ENCODE assay signal across 19 cellular contexts in the genomic region with DNA sequence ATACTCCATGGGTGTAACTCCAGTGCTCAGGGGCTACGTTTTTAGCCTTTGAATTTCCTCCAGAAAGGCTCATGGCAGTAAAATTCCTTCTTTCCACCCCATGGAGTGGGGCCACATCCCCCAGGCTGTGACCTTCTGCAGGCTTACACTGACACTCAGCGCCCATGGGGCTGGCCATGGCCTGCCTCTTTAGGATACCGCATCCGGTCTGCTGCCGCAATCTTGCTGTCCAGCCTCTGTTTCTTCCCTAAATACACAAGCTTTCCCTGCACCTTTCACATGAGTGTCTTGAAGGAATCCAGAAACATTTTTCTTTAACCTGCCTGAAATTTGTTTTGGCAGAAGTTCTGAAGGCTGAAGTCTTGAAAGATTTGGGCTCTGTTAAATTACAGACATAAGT.
DNase-seq lines count a peak whose midpoint lies in the region; ATAC-seq and TF ChIP-seq lines count a peak whose summit lies in the region.
"Had no signal": no experiment of that assay in that cellular context is flagged by ENCODE, and none has a peak within 500 bp of the region (broad histone marks: within the 10 kb centered on the region; RNA-seq: fewer than 3 reads in every experiment).

No MANE protein-coding gene starts in this region.

- TF ChIP-seq CTCF in choroid plexus epithelial cell (conservative IDR thresholded peaks at IDR 0.05; ENCODE audit: low read depth, low read length): no peak

- no peak overlapping the region for H3K4me2 ChIP-seq in trophoblast cell (ENCODE audit: low read length)
- H3K4me2 ChIP-seq: BLaER1 had no signal

- H3K79me1 ChIP-seq in trophoblast cell (ENCODE audit: low read length): no peaks in the 10 kb centered on the region

- H2AK5ac ChIP-seq in trophoblast cell (ENCODE audit: low read length): no peak overlapping the region

- no peaks in the 10 kb centered on the region for H3K9me3 ChIP-seq in trophoblast cell (ENCODE audit: insufficient read depth, low read depth, low read length)
- H3K9me3 ChIP-seq: BLaER1, Caco-2 had no signal

- H3K27ac ChIP-seq in trophoblast cell (ENCODE audit: low read depth, low read length): peak overlapping the region; percentile 8
- H3K27ac ChIP-seq: 22Rv1, BLaER1 had no signal

- H2BK12ac ChIP-seq in trophoblast cell (ENCODE audit: low read length): no peak overlapping the region

- H3K27me3 ChIP-seq in trophoblast cell (ENCODE audit: insufficient read depth, low read length): no peaks in the 10 kb centered on the region
- H3K27me3 ChIP-seq: BLaER1 had no signal

- H3K23ac ChIP-seq in trophoblast cell (ENCODE audit: low read length): no peak overlapping the region

- no peak for ATAC-seq in GM21515 (IDR thresholded peaks at IDR 0.05; ENCODE audit: unreplicated experiment)
- ATAC-seq: GM12878 had no signal

- no peak overlapping the region for H3K14ac ChIP-seq in trophoblast cell (ENCODE audit: low read length)

- H3K79me2 ChIP-seq in trophoblast cell (ENCODE audit: control insufficient read depth, insufficient read depth, low read length, poor library complexity): no peaks in the 10 kb centered on the region

- no peak overlapping the region for H4K91ac ChIP-seq in trophoblast cell (ENCODE audit: low read depth, low read length)

- no peak overlapping the region for H4K8ac ChIP-seq in trophoblast cell (ENCODE audit: low read depth, low read length)

- DNase-seq in Daoy (ENCODE audit: low read depth): peak; percentile 18
- peak; percentile 36 for DNase-seq in astrocyte of the hippocampus (ENCODE audit: low read depth, low spot score)
- peak; percentile 45 for DNase-seq in choroid plexus epithelial cell (ENCODE audit: low read depth)
- no peak for DNase-seq in trophoblast cell
- DNase-seq in COR-L47 (lab: John Stamatoyannopoulos, UW): no peak
- DNase-seq in C1 segment of cervical spinal cord (lab: John Stamatoyannopoulos, UW): no peak
- no peak for DNase-seq in SIG-M5 (lab: John Stamatoyannopoulos, UW)
- DNase-seq: Caco-2; CD4-positive, alpha-beta memory T cell; DMS153; DND-41; EL; GDM1; H7; HCEC 1CT had no signal

- H3K4me1 ChIP-seq in trophoblast cell (ENCODE audit: control insufficient read depth in 1 of 2, insufficient read depth in 2 of 2, low read length in 2 of 2): no peaks in the 10 kb centered on the region
- H3K4me1 ChIP-seq: BLaER1, Caco-2 had no signal

- H2BK5ac ChIP-seq in trophoblast cell (ENCODE audit: low read depth, low read length, poor library complexity): no peak overlapping the region

- H2AFZ ChIP-seq in trophoblast cell (ENCODE audit: insufficient read depth, low read length, poor library complexity): no peak overlapping the region

- H2BK120ac ChIP-seq in trophoblast cell (ENCODE audit: insufficient read depth, low read length, poor library complexity): no peak overlapping the region

- H3K4ac ChIP-seq in trophoblast cell (ENCODE audit: low read depth, low read length): no peak overlapping the region

- no peak overlapping the region for H3K9ac ChIP-seq in trophoblast cell (ENCODE audit: low read length)
- H3K9ac ChIP-seq: BLaER1 had no signal

- H4K12ac ChIP-seq in trophoblast cell (ENCODE audit: low read depth, low read length): no peak overlapping the region

- no peak overlapping the region for H3K4me3 ChIP-seq in choroid plexus epithelial cell (ENCODE audit: low read depth, low read length)
- no peak overlapping the region for H3K4me3 ChIP-seq in trophoblast cell (ENCODE audit: low read depth, low read length)
- H3K4me3 ChIP-seq: BLaER1, GM12878 had no signal

- no CpG with 5 or more reads among the region's 5 CpGs for WGBS in trophoblast cell (ENCODE audit: extremely low coverage, insufficient coverage, insufficient read length)

- H3K18ac ChIP-seq in trophoblast cell (ENCODE audit: low read length): no peak overlapping the region

- no peaks in the 10 kb centered on the region for H3K36me3 ChIP-seq in trophoblast cell (ENCODE audit: control insufficient read depth in 1 of 2, insufficient read depth in 2 of 2, low read length in 2 of 2)
- H3K36me3 ChIP-seq: BLaER1 had no signal

Comparison
In these comparisons a context has a peak if more than half of its experiments do, and no peak if none do; other contexts are left out.
1. DNase-seq: peak in Daoy (single experiment), astrocyte of the hippocampus (single experiment) and choroid plexus epithelial cell (single experiment); none in trophoblast cell (0 of 2), COR-L47 (single experiment), C1 segment of cervical spinal cord (0 of 14) and SIG-M5 (single experiment).